1 cellular context compared by ENCODE assay signal in the genomic region with DNA sequence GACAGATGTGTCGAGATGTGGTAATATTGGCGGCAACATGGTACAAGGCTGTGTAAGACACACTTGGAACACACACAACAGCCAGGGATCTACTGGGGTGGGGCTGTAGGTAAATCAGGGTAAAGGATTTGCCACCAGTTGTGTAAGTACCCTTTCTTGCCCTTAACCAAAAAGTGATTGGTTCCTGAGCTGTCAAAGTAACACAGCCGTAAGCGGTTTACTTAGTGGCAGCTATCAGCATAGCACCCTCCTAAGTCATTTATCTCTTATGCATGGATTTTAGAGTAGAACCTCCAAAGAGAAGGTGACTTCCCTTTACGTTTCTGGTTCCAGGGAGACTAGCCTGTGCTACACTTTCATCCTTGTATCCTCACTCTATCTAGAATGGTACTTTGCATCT.
A peak's percentile ranks its signal among the peaks of the same experiment; 100 is the strongest.
TF ChIP-seq lines count a peak whose summit lies in the region.

No MANE protein-coding gene starts in this region.

TF ChIP-seq in K562, 482 proteins besides CTCF, POLR2A, EP300 and RAD21 (continued from another document):
- TF ChIP-seq, protein P1, sequence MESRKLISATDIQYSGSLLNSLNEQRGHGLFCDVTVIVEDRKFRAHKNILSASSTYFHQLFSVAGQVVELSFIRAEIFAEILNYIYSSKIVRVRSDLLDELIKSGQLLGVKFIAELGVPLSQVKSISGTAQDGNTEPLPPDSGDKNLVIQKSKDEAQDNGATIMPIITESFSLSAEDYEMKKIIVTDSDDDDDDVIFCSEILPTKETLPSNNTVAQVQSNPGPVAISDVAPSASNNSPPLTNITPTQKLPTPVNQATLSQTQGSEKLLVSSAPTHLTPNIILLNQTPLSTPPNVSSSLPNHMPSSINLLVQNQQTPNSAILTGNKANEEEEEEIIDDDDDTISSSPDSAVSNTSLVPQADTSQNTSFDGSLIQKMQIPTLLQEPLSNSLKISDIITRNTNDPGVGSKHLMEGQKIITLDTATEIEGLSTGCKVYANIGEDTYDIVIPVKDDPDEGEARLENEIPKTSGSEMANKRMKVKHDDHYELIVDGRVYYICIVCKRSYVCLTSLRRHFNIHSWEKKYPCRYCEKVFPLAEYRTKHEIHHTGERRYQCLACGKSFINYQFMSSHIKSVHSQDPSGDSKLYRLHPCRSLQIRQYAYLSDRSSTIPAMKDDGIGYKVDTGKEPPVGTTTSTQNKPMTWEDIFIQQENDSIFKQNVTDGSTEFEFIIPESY (CRISPR knock-in tag; IDR thresholded peaks at IDR 0.05) = peak; percentile 96
